Comparison of ENCODE assay signal across 22 cellular contexts in the genomic region with DNA sequence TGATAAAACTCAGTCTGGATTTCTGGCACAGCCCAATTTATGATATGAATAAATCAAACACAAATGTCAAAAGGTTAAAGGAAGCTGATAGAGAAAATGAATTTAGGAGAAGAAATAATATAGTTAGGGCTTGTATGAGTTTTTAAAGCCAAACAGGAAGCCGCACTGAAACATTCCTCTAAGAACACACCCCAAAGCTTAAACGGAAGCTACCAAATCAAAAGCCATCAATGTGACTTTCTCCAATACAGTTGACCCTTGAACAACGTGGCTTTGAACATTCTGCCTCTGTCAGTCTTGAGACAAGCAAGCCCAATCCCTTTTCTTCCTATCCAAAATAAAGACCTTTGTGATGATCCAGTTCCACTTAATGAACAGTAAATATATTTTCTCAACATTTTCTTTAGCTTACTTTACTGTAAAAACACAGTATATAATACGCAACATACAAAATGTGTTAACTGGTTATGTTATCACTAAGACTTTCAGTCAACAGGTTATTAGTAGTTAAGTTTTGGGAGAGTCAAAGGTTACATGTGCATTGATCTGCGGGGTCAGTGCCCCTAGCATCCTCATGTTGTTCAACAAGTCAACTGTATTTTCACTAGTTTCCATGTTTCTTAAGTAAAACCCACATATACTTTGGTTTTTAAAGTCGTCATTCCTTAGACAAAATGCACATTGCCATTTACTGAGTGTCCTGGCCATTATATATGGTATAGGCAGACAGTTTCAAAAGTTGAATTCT. TPM values are rescaled to one million over a fixed set of nuclear protein-coding genes. Genes with fewer than 3 reads are reported as not detected.
DNase-seq lines count a peak whose midpoint lies in the region; ATAC-seq, FAIRE-seq and TF ChIP-seq lines count a peak whose summit lies in the region.
"Had no signal": no experiment of that assay in that cellular context is flagged by ENCODE, and none has a peak within 500 bp of the region (broad histone marks: within the 10 kb centered on the region; RNA-seq: fewer than 3 reads in every experiment).

No MANE protein-coding gene starts in this region.

- H2AFZ ChIP-seq in K562 (ENCODE audit: low read depth, low read length): no peak overlapping the region

- H3K4me3 Mint-ChIP-seq in CD4-positive, alpha-beta memory T cell: peak overlapping the region in 4 of 8 donors; percentile 1 to 13 (median 6)
- H3K4me3 Mint-ChIP-seq in natural killer cell treated with Interleukin-12 subunit alpha and Interleukin-12 subunit beta and Interleukin-15 and Interleukin-18, amount 100 ng/mL, for 72 hours: peak overlapping the region; percentile 54
- H3K4me3 Mint-ChIP-seq: naive B cell; stimulated activated memory B cell treated with anti-CD40 and anti-IgM and Interleukin-4, amounts not matched to agents 10 μg/mL and 1 μg/mL and 100 μg/mL, for 72 hours had no signal

- peaks cover 97% of the 10 kb centered on the region for H3K79me2 ChIP-seq in K562 (ENCODE audit: control insufficient read depth, insufficient read depth, low read length)

- POLR2A ChIA-PET in CD4-positive, alpha-beta memory T cell (lab: Charles Lee; ENCODE audit: partially characterized antibody): interaction anchor here (2.3 kb wide), 1 partner anchor 10 kb away, joined by 24 read pairs; a partner anchor contains a TSS
- POLR2A ChIA-PET in HEK293 (lab: Yijun Ruan, JAX) (no interaction called here), K562 (lab: Yijun Ruan, JAX) (interaction anchor here (0.8 to 4.2 kb wide), 4 partner anchors 10 to 13 kb away, joined by 3 to 35 read pairs (median 6); a partner anchor contains a TSS)

- TF ChIP-seq CTCF in HEK293 (tag by site-specific recombination; IDR thresholded peaks at IDR 0.05) (no peak), K562 (IDR thresholded peaks at IDR 0.05 in 2 of 3, conservative IDR thresholded peaks at IDR 0.05 in 1 of 3; ENCODE audit: insufficient read depth in 2 of 3, low read depth in 1 of 3, low read length in 3 of 3) (no peak)

- peaks cover 65 to 89% of the 10 kb centered on the region in 2 donors for H3K36me3 Mint-ChIP-seq in CD4-positive, alpha-beta memory T cell
- H3K36me3 Mint-ChIP-seq in natural killer cell treated with Interleukin-12 subunit alpha and Interleukin-12 subunit beta and Interleukin-15 and Interleukin-18, amount 100 ng/mL, for 72 hours: peaks cover 62% of the 10 kb centered on the region

- H3K9me3 Mint-ChIP-seq in CD4-positive, alpha-beta memory T cell: no peaks in the 10 kb centered on the region
- no peaks in the 10 kb centered on the region for H3K9me3 Mint-ChIP-seq in natural killer cell treated with Interleukin-12 subunit alpha and Interleukin-12 subunit beta and Interleukin-15 and Interleukin-18, amount 100 ng/mL, for 72 hours
- H3K9me3 Mint-ChIP-seq: naive B cell; stimulated activated memory B cell treated with anti-CD40 and anti-IgM and Interleukin-4, amounts not matched to agents 10 μg/mL and 1 μg/mL and 100 μg/mL, for 72 hours had no signal

- 84% methylated on average over 6 of the region's 6 CpGs for WGBS in K562 (ENCODE audit: insufficient coverage, low coverage, missing lambda C conversion rate)

- no peak for TF ChIP-seq POLR2A in K562 (conservative IDR thresholded peaks at IDR 0.05)

- peaks cover 42% of the 10 kb centered on the region for H3K4me1 ChIP-seq in CD4-positive, alpha-beta memory T cell (ENCODE audit: insufficient read depth, low read length)
- H3K4me1 ChIP-seq in HEK293 (ENCODE audit: control insufficient read depth, insufficient read depth, low read length) (no peaks in the 10 kb centered on the region), K562 (replicated peaks in 1 of 2; ENCODE audit: control insufficient read depth in 2 of 2, insufficient read depth in 2 of 2, low read length in 2 of 2) (peaks cover 0 to 2% of the 10 kb centered on the region in 2 experiments; a peak in 1 of 5 replicates)
- H3K4me1 ChIP-seq: foreskin keratinocyte had no signal

- TF ChIP-seq RAD21 in K562 (CRISPR knock-in tag; conservative IDR thresholded peaks at IDR 0.05 in 1 of 2, IDR thresholded peaks at IDR 0.05 in 1 of 2): no peak

- no peaks in the 10 kb centered on the region for H3K27me3 Mint-ChIP-seq in CD4-positive, alpha-beta memory T cell
- H3K27me3 Mint-ChIP-seq in natural killer cell treated with Interleukin-12 subunit alpha and Interleukin-12 subunit beta and Interleukin-15 and Interleukin-18, amount 100 ng/mL, for 72 hours: no peaks in the 10 kb centered on the region
- H3K27me3 Mint-ChIP-seq: naive B cell; stimulated activated memory B cell treated with anti-CD40 and anti-IgM and Interleukin-4, amounts not matched to agents 10 μg/mL and 1 μg/mL and 100 μg/mL, for 72 hours had no signal

- peaks cover 82% of the 10 kb centered on the region for H3K36me3 ChIP-seq in CD4-positive, alpha-beta memory T cell (ENCODE audit: insufficient read depth, low read length)
- peaks cover 79 to 100% of the 10 kb centered on the region in 2 experiments for H3K36me3 ChIP-seq in HEK293 (ENCODE audit: control insufficient read depth in 2 of 2, insufficient read depth in 1 of 2, low read length in 2 of 2)
- peaks cover 100% of the 10 kb centered on the region for H3K36me3 ChIP-seq in K562 (ENCODE audit: control insufficient read depth, insufficient read depth, low read length)
- H3K36me3 ChIP-seq: ovary had no signal

- no peak overlapping the region for H3K9ac ChIP-seq in K562 (ENCODE audit: insufficient read depth in 1 of 2, low read depth in 2 of 2, low read length in 2 of 2)

- no peak for ATAC-seq in K562
- ATAC-seq in natural killer cell treated with Interleukin-12 subunit alpha and Interleukin-12 subunit beta and Interleukin-15 and Interleukin-18, amount 100 ng/mL, for 72 hours: no peak
- ATAC-seq: foreskin keratinocyte; PC-3; stimulated activated memory B cell treated with anti-CD40 and anti-IgM and Interleukin-4, amounts not matched to agents 10 μg/mL and 1 μg/mL and 100 μg/mL, for 72 hours had no signal

- in situ Hi-C loops in K562 (cut with MboI): no loop called here

- H3K4me2 ChIP-seq in K562 (ENCODE audit: insufficient read depth, low read length): no peak overlapping the region

- CTCF ChIA-PET in CD4-positive, alpha-beta memory T cell (lab: Charles Lee; ENCODE audit: partially characterized antibody): interaction anchor here (0.7 to 1.0 kb wide), 3 partner anchors 8 to 94 kb away, joined by 3 to 4 read pairs (median 3); no protein-coding TSS in a partner anchor
- CTCF ChIA-PET in HEK293 (lab: Yijun Ruan, JAX) (interaction anchor here (0.6 to 1.7 kb wide), 7 partner anchors 9 to 82 kb away, joined by 3 to 5 read pairs (median 3); no protein-coding TSS in a partner anchor), K562 (lab: Yijun Ruan, JAX; ENCODE audit: low intra/inter-chr PET ratio) (no interaction called here)

- BruUV-seq in K562 (replicated peaks; lab: Mats Ljungman, UMichigan): no TSS peak

- no peak overlapping the region for H3K4me3 ChIP-seq in CD4-positive, alpha-beta memory T cell (ENCODE audit: low read length in 2 of 2)
- H3K4me3 ChIP-seq in HEK293 (ENCODE audit: low read depth, low read length) (no peak overlapping the region), K562 (no peak overlapping the region)
- H3K4me3 ChIP-seq: ascending aorta, ovary, right lobe of liver, thoracic aorta had no signal

- no peak for DNase-seq in CD4-positive, alpha-beta memory T cell
- no peak for DNase-seq in K562 (ENCODE audit: extremely low read depth in 1 of 4, low spot score in 3 of 4)
- no peak for DNase-seq in natural killer cell treated with Interleukin-12 subunit alpha and Interleukin-12 subunit beta and Interleukin-15 and Interleukin-18, amount 100 ng/mL, for 72 hours (ENCODE audit: low spot score)
- DNase-seq in NCI-H345 (lab: John Stamatoyannopoulos, UW): no peak
- no peak for DNase-seq in midbrain (lab: John Stamatoyannopoulos, UW)
- DNase-seq in NCI-H2029 (lab: John Stamatoyannopoulos, UW): no peak
- DNase-seq: central memory CD4-positive, alpha-beta T cell; DMS79; foreskin keratinocyte; GOT3; kidney; mammary epithelial cell; naive B cell; NCI-H748 treated with DMSO at 0.1 percent for 48 hours; ovary; PC-3; right lobe of liver; SIG-M5 had no signal

- no peak for TF ChIP-seq EP300 in K562 (IDR thresholded peaks at IDR 0.05; ENCODE audit: low read length)

- H3K27me3 ChIP-seq in CD4-positive, alpha-beta memory T cell (ENCODE audit: insufficient read depth, low read length): no peaks in the 10 kb centered on the region
- H3K27me3 ChIP-seq in K562 (ENCODE audit: control insufficient read depth in 2 of 2, insufficient read depth in 2 of 2, low read length in 2 of 2): no peaks in the 10 kb centered on the region
- H3K27me3 ChIP-seq: ascending aorta, foreskin keratinocyte, ovary, right lobe of liver had no signal

- peaks cover 24% of the 10 kb centered on the region for H4K20me1 ChIP-seq in K562 (replicated peaks; ENCODE audit: control insufficient read depth, insufficient read depth, low read length)

- FAIRE-seq in K562 (lab: Jason Lieb, UNC): no peak
- FAIRE-seq: kidney had no signal

- H3K9me1 ChIP-seq in K562 (ENCODE audit: control insufficient read depth, insufficient read depth, low read length): peaks cover 3% of the 10 kb centered on the region

- H3K27ac ChIP-seq in CD4-positive, alpha-beta memory T cell (ENCODE audit: low read depth, low read length): no peak overlapping the region
- H3K27ac ChIP-seq in HEK293 (ENCODE audit: extremely low read depth, low read depth, low read length) (no peak overlapping the region), K562 (ENCODE audit: extremely low read depth, low read depth, low read length) (no peak overlapping the region)
- H3K27ac ChIP-seq: ascending aorta, foreskin keratinocyte, ovary, right lobe of liver, thoracic aorta had no signal

- H3K4me1 Mint-ChIP-seq in CD4-positive, alpha-beta memory T cell: peaks cover 34 to 74% (median 54%) of the 10 kb centered on the region in 4 donors
- peaks cover 46 to 58% of the 10 kb centered on the region in 2 donors for H3K4me1 Mint-ChIP-seq in natural killer cell treated with Interleukin-12 subunit alpha and Interleukin-12 subunit beta and Interleukin-15 and Interleukin-18, amount 100 ng/mL, for 72 hours (ENCODE audit: low read depth in 2 of 2)

- intact Hi-C loops in CD4-positive, alpha-beta memory T cell (cut with micrococcal nuclease): no loop called here
- intact Hi-C loops in K562 (cut with micrococcal nuclease): no loop called here

- peak overlapping the region in 5 of 7 donors; percentile 57 to 77 (median 70) for H3K27ac Mint-ChIP-seq in CD4-positive, alpha-beta memory T cell
- peak overlapping the region; percentile 38 to 54 for H3K27ac Mint-ChIP-seq in natural killer cell treated with Interleukin-12 subunit alpha and Interleukin-12 subunit beta and Interleukin-15 and Interleukin-18, amount 100 ng/mL, for 72 hours
- H3K27ac Mint-ChIP-seq: stimulated activated memory B cell treated with anti-CD40 and anti-IgM and Interleukin-4, amounts not matched to agents 10 μg/mL and 1 μg/mL and 100 μg/mL, for 72 hours had no signal

- no peaks in the 10 kb centered on the region for H3K9me3 ChIP-seq in CD4-positive, alpha-beta memory T cell (ENCODE audit: control insufficient read depth in 1 of 2, low read length in 2 of 2)
- no peaks in the 10 kb centered on the region for H3K9me3 ChIP-seq in HEK293 (ENCODE audit: control insufficient read depth, insufficient read depth, low read depth, low read length)
- no peaks in the 10 kb centered on the region for H3K9me3 ChIP-seq in K562 (replicated peaks; ENCODE audit: control insufficient read depth, insufficient read depth, low read depth, low read length)
- H3K9me3 ChIP-seq: ascending aorta, ovary, right lobe of liver, thoracic aorta had no signal

RNA-seq across cellular contexts. Expression of a gene that starts 11.2 kb away (rescaled TPM):
- 100 to 1,000 TPM; 148 to 154 TPM for total RNA-seq in CD4-positive, alpha-beta memory T cell
- 100 to 1,000 TPM in 1 of 2 donors, 10 to 100 TPM in 1; 94.9 to 125 TPM for polyA plus RNA-seq in CD4-positive, alpha-beta memory T cell
- 44.8 and 218 TPM in 2 replicates for total RNA-seq in K562 (2011; cell fraction: chromatin; rRNA removed; ENCODE audit: low replicate concordance)
- 38.5 and 46.2 TPM in 2 replicates for total RNA-seq in K562 (2011; cell fraction: nucleolus; rRNA removed)
- 82.6 and 125 TPM in 2 replicates for total RNA-seq in K562 (2011; cell fraction: nucleoplasm; rRNA removed)
- total RNA-seq in K562 (2014; rRNA removed) (656 and 761 TPM in 2 replicates), K562 (2014; rRNA removed; fragmentation: Illumina TruSeq; extraction: Trizol) (464 and 519 TPM in 2 replicates), K562 (2015; rRNA removed; fragmentation: Illumina TruSeq; extraction: Trizol) (523 and 537 TPM in 2 replicates), K562 (2021) (415 and 449 TPM in 2 replicates)
- polyA plus RNA-seq in K562 (2011; rRNA removed) (295 and 420 TPM in 2 replicates), K562 (2014; fragmentation: Illumina TruSeq; extraction: Trizol) (492 and 549 TPM in 2 replicates), K562 (2014; fragmentation: Nextera tagmentation; extraction: Ambion mirVana) (10 to 100 TPM; 79.9 to 81.2 TPM), K562 (2014; rRNA removed) (494 and 522 TPM in 2 replicates)
- 136 and 207 TPM in 2 replicates for polyA plus RNA-seq in K562 (2011; cell fraction: cytosol; rRNA removed)
- 65.4 and 88.8 TPM in 2 replicates for polyA plus RNA-seq in K562 (2011; cell fraction: nucleus; rRNA removed)
- 218 and 429 TPM in 2 replicates for polyA plus RNA-seq in K562 (2012)
- polyA minus RNA-seq in K562 (2011; rRNA and poly(A)+ RNA removed): 427 and 585 TPM in 2 replicates
- polyA minus RNA-seq in K562 (2011; cell fraction: cytosol; rRNA and poly(A)+ RNA removed): 185 and 239 TPM in 2 replicates
- polyA minus RNA-seq in K562 (2011; cell fraction: nucleus; rRNA and poly(A)+ RNA removed): 63.4 and 107 TPM in 2 replicates
- total RNA-seq in natural killer cell treated with Interleukin-12 subunit alpha and Interleukin-12 subunit beta and Interleukin-15 and Interleukin-18, amount 100 ng/mL, for 72 hours: 100 to 1,000 TPM; 319 to 328 TPM
